In the genomic region with DNA sequence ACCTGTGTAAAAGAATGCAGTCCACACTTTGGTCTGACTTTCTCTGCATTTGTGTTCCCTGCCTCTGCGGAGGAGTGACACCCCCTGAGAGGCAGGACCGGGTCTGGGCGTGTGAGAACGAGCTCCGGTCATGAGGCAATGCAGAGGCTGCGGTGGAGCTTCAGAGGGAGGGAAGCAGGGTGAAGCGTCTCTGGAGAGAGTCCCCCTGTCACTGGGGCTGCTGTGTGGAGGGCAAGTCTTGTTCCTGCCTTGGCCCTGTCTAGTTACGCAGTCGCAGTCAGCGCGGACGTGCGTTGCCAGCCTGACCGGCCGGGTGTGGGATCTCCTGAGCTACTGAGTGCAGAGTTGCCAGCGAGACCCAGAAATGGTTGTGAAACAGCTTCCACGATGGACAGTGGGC, we compare ENCODE assay signal across 34 cellular contexts. TPM values are rescaled to one million over a fixed set of nuclear protein-coding genes. Genes with fewer than 3 reads are reported as not detected.
A peak's percentile ranks its signal among the peaks of the same experiment; 100 is the strongest.
DNase-seq lines count a peak whose midpoint lies in the region; ATAC-seq and TF ChIP-seq lines count a peak whose summit lies in the region.
"Had no signal": no experiment of that assay in that cellular context is flagged by ENCODE, and none has a peak within 500 bp of the region (broad histone marks: within the 10 kb centered on the region; RNA-seq: fewer than 3 reads in every experiment).

No MANE protein-coding gene starts in this region.

- H3K27me3 ChIP-seq in prostate gland (replicated peaks; ENCODE audit: insufficient read depth): no peaks in the 10 kb centered on the region
- no peaks in the 10 kb centered on the region for H3K27me3 ChIP-seq in CD4-positive, alpha-beta memory T cell (ENCODE audit: insufficient read depth, low read length)
- H3K27me3 ChIP-seq: dorsolateral prefrontal cortex, neural progenitor cell, sigmoid colon, vagina had no signal

- H3K4me1 ChIP-seq in prostate gland (replicated peaks): no peaks in the 10 kb centered on the region
- no peaks in the 10 kb centered on the region for H3K4me1 ChIP-seq in CD4-positive, alpha-beta memory T cell (ENCODE audit: insufficient read depth, low read length)

- POLR2A ChIA-PET in CD4-positive, alpha-beta memory T cell (lab: Charles Lee; ENCODE audit: partially characterized antibody): no interaction called here

- 66% methylated on average over 17 of the region's 17 CpGs for WGBS in prostate gland

- TF ChIP-seq POLR2A in prostate gland (IDR thresholded peaks at IDR 0.05): no peak

- no peaks in the 10 kb centered on the region for H3K36me3 Mint-ChIP-seq in CD4-positive, alpha-beta memory T cell
- H3K36me3 Mint-ChIP-seq: CD8-positive, alpha-beta T cell; immature natural killer cell; neural progenitor cell had no signal

- H3K4me3 ChIP-seq in prostate gland: no peak overlapping the region
- no peak overlapping the region for H3K4me3 ChIP-seq in CD4-positive, alpha-beta memory T cell (ENCODE audit: low read length in 2 of 2)
- H3K4me3 ChIP-seq: dorsolateral prefrontal cortex, neural progenitor cell, sigmoid colon, vagina had no signal

- TF ChIP-seq CTCF in prostate gland (IDR thresholded peaks at IDR 0.05): no peak

- peak overlapping the region; percentile 35 to 71 for H3K27ac Mint-ChIP-seq in stimulated activated naive CD8-positive, alpha-beta T cell treated with anti-CD3 and anti-CD28 coated beads, Interleukin-15, amount 100 ng/mL, for 72 hours
- no peak overlapping the region for H3K27ac Mint-ChIP-seq in CD4-positive, alpha-beta memory T cell
- H3K27ac Mint-ChIP-seq: activated naive CD8-positive, alpha-beta T cell treated with anti-CD3 and anti-CD28 coated beads, Interleukin-2, amount 50 U/mL, for 24 hours; activated T-cell treated with anti-CD3 and anti-CD28 coated beads, Interleukin-2, amount 50 U/mL, for 72 hours; B cell; CD8-positive, alpha-beta T cell; immature natural killer cell; neural progenitor cell had no signal

- H3K27me3 Mint-ChIP-seq in stimulated activated naive CD8-positive, alpha-beta T cell treated with anti-CD3 and anti-CD28 coated beads, Interleukin-15, amount 100 ng/mL, for 72 hours: peaks cover 39% of the 10 kb centered on the region
- H3K27me3 Mint-ChIP-seq in CD4-positive, alpha-beta memory T cell: peaks cover 12 to 13% of the 10 kb centered on the region in 2 donors
- H3K27me3 Mint-ChIP-seq: B cell had no signal

- H3K4me1 Mint-ChIP-seq in stimulated activated naive CD8-positive, alpha-beta T cell treated with anti-CD3 and anti-CD28 coated beads, Interleukin-15, amount 100 ng/mL, for 72 hours: no peaks in the 10 kb centered on the region
- H3K4me1 Mint-ChIP-seq in CD4-positive, alpha-beta memory T cell: peaks cover 0 to 1% (median 0%) of the 10 kb centered on the region in 4 donors
- H3K4me1 Mint-ChIP-seq: activated naive CD8-positive, alpha-beta T cell treated with anti-CD3 and anti-CD28 coated beads, Interleukin-2, amount 50 U/mL, for 24 hours had no signal

- ATAC-seq in stimulated activated naive CD8-positive, alpha-beta T cell treated with anti-CD3 and anti-CD28 coated beads, Interleukin-15, amount 100 ng/mL, for 72 hours: no peak
- no peak for ATAC-seq in stimulated activated naive CD8-positive, alpha-beta T cell treated with anti-CD3 and anti-CD28 coated beads, Interleukin-15, Interleukin-2, amounts not matched to agents 100 U/mL and 50 U/mL, for 24 hours
- ATAC-seq in esophagus mucosa (peak; percentile 59), GM19395 (IDR thresholded peaks at IDR 0.05; ENCODE audit: unreplicated experiment) (no peak)
- ATAC-seq: activated naive CD8-positive, alpha-beta T cell treated with anti-CD3 and anti-CD28 coated beads, Interleukin-2, amount 50 U/mL, for 24 hours; activated T-cell treated with anti-CD3 and anti-CD28 coated beads, Interleukin-2, amount 50 U/mL, for 72 hours; CD8-positive, alpha-beta T cell; left lobe of liver; Panc1 had no signal

- no peaks in the 10 kb centered on the region for H3K9me3 Mint-ChIP-seq in stimulated activated naive CD8-positive, alpha-beta T cell treated with anti-CD3 and anti-CD28 coated beads, Interleukin-15, amount 100 ng/mL, for 72 hours
- no peaks in the 10 kb centered on the region for H3K9me3 Mint-ChIP-seq in CD4-positive, alpha-beta memory T cell
- H3K9me3 Mint-ChIP-seq: activated naive CD8-positive, alpha-beta T cell treated with anti-CD3 and anti-CD28 coated beads, Interleukin-2, amount 50 U/mL, for 24 hours; activated T-cell treated with anti-CD3 and anti-CD28 coated beads, Interleukin-2, amount 50 U/mL, for 72 hours; CD8-positive, alpha-beta T cell; immature natural killer cell; neural progenitor cell had no signal

- intact Hi-C loops in prostate gland (cut with DNase I): no loop called here
- intact Hi-C loops in CD4-positive, alpha-beta memory T cell (cut with micrococcal nuclease): no loop called here

- no peaks in the 10 kb centered on the region for H3K9me3 ChIP-seq in prostate gland
- no peaks in the 10 kb centered on the region for H3K9me3 ChIP-seq in CD4-positive, alpha-beta memory T cell (ENCODE audit: control insufficient read depth in 1 of 2, low read length in 2 of 2)
- H3K9me3 ChIP-seq: sigmoid colon, vagina had no signal

- no peak overlapping the region for H3K27ac ChIP-seq in prostate gland
- no peak overlapping the region for H3K27ac ChIP-seq in CD4-positive, alpha-beta memory T cell (ENCODE audit: low read depth, low read length)
- H3K27ac ChIP-seq: dorsolateral prefrontal cortex, HL-60, neural progenitor cell, sigmoid colon, vagina had no signal

- no peak for DNase-seq in stimulated activated naive CD8-positive, alpha-beta T cell treated with anti-CD3 and anti-CD28 coated beads, Interleukin-15, amount 100 ng/mL, for 72 hours
- DNase-seq in stimulated activated naive CD8-positive, alpha-beta T cell treated with anti-CD3 and anti-CD28 coated beads, Interleukin-15, Interleukin-2, amounts not matched to agents 100 U/mL and 50 U/mL, for 24 hours: no peak
- peak; percentile 35 for DNase-seq in prostate gland (ENCODE audit: low spot score)
- no peak for DNase-seq in effector CD4-positive, alpha-beta T cell
- DNase-seq in activated gamma-delta T cell (lab: John Stamatoyannopoulos, UW): no peak
- no peak for DNase-seq in CD4-positive, alpha-beta memory T cell
- DNase-seq: activated CD4-positive, alpha-beta T cell treated with anti-CD3 and anti-CD28 coated beads, Interleukin-2, amount 50 U/mL, for 48 hours; activated CD4-positive, CD25-positive, alpha-beta regulatory T cell treated with anti-CD3 and anti-CD28 coated beads, Interleukin-2, amount 50 U/mL, for 72 hours; activated naive CD4-positive, alpha-beta T cell; activated naive CD8-positive, alpha-beta T cell treated with anti-CD3 and anti-CD28 coated beads, Interleukin-2, amount 50 U/mL, for 24 hours; activated T-cell treated with anti-CD3 and anti-CD28 coated beads, Interleukin-2, amount 50 U/mL, for 72 hours; CD8-positive, alpha-beta T cell; cerebellar nuclear complex; dorsolateral prefrontal cortex; EL; Karpas-422; mesenchymal stem cell; NCI-H1417 treated with DMSO at 0.1 percent for 48 hours; NCI-H2029 treated with DMSO at 0.1 percent for 48 hours; NCI-H2227 treated with DMSO at 0.1 percent for 48 hours; NCI-H526; posterior cingulate gyrus; SHP77 treated with DMSO at 0.1 percent for 48 hours; sigmoid colon; stimulated activated CD4-positive, alpha-beta T cell treated with anti-CD3 and anti-CD28 coated beads, Interleukin-4, amount 100 ng/mL, for 1 hour had no signal

- CTCF ChIA-PET in CD4-positive, alpha-beta memory T cell (lab: Charles Lee; ENCODE audit: partially characterized antibody): no interaction called here

- H3K4me3 Mint-ChIP-seq in stimulated activated naive CD8-positive, alpha-beta T cell treated with anti-CD3 and anti-CD28 coated beads, Interleukin-15, amount 100 ng/mL, for 72 hours: no peak overlapping the region
- H3K4me3 Mint-ChIP-seq in CD4-positive, alpha-beta memory T cell: no peak overlapping the region
- H3K4me3 Mint-ChIP-seq: activated naive CD8-positive, alpha-beta T cell treated with anti-CD3 and anti-CD28 coated beads, Interleukin-2, amount 50 U/mL, for 24 hours; activated T-cell treated with anti-CD3 and anti-CD28 coated beads, Interleukin-2, amount 50 U/mL, for 72 hours; B cell; CD8-positive, alpha-beta T cell; neural progenitor cell had no signal

- H3K36me3 ChIP-seq in prostate gland: no peaks in the 10 kb centered on the region
- H3K36me3 ChIP-seq in CD4-positive, alpha-beta memory T cell (ENCODE audit: insufficient read depth, low read length): no peaks in the 10 kb centered on the region
- H3K36me3 ChIP-seq: neural progenitor cell, sigmoid colon, vagina had no signal

RNA-seq across cellular contexts. Expression of a gene that starts 48.5 kb away (rescaled TPM):
- 39.6 TPM for total RNA-seq in esophagus mucosa
- total RNA-seq in prostate gland: 100 to 1,000 TPM; 103 to 119 TPM
- total RNA-seq in CD4-positive, alpha-beta memory T cell: not detected
- polyA plus RNA-seq in CD4-positive, alpha-beta memory T cell: under 1 TPM; 0.10 to 0.52 TPM

Comparison
In these comparisons a context has a peak if more than half of its experiments do, and no peak if none do; other contexts are left out.
1. H3K27ac Mint-ChIP-seq: peak in stimulated activated naive CD8-positive, alpha-beta T cell treated with anti-CD3 and anti-CD28 coated beads, Interleukin-15, amount 100 ng/mL, for 72 hours (2 of 2); none in CD4-positive, alpha-beta memory T cell (0 of 7).
2. RNA of a gene that starts 48.5 kb away (total RNA-seq): 103 to 119 TPM in prostate gland and 39.6 TPM in esophagus mucosa (single experiment); not detected in CD4-positive, alpha-beta memory T cell; every median in the first group is over 10 times any median in the second.